Comparison of ENCODE assay signal across 8 cellular contexts in the genomic region with DNA sequence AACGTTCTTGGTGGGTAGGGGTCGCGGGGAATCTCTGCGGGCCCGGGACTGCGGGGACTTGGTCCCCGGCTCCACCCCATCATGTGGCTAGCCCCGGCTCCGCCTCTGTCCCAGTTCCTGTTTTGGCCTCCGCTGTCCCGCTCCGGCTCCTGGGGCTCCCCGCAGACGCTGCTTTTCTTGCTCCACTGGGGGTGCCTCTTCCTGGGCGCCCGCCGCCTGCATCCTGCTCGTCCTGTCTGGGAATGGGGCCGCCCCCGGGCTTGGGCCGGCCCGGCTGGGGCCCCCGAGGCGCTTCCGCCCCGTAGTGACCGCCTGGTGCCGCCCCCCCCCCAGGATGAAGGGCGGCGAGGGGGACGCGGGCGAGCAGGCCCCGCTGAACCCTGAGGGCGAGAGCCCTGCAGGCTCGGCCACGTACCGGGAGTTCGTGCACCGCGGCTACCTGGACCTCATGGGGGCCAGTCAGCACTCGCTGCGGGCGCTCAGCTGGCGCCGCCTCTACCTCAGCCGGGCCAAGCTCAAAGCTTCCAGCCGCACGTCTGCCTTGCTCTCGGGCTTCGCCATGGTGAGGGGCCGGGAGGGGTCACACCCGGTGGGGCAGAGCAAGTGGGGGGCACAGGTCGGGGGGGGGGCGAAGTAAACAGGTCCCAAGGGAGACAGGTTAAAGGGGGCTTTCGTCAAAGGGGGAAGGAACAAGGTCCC. TPM values are rescaled to one million over a fixed set of nuclear protein-coding genes. Genes with fewer than 3 reads are reported as not detected.
DNase-seq lines count a peak whose midpoint lies in the region; ATAC-seq and TF ChIP-seq lines count a peak whose summit lies in the region.

A gene (plus strand): TSS at position 113 of the 699 bp plus-strand sequence. CDS start 222 bp downstream, at position 335.

- peaks cover 27% of the 10 kb centered on the region for H3K4me1 ChIP-seq in CD4-positive, CD25-positive, alpha-beta regulatory T cell (ENCODE audit: control insufficient read depth, insufficient read depth, low read length, poor library complexity, severe bottlenecking)
- H3K4me1 ChIP-seq in RWPE2 (ENCODE audit: insufficient read depth, poor library complexity, severe bottlenecking): peaks cover 5% of the 10 kb centered on the region

- TF ChIP-seq CTCF in RWPE2 (IDR thresholded peaks at IDR 0.05; ENCODE audit: poor library complexity, severe bottlenecking): no peak

- ATAC-seq in CD4-positive, CD25-positive, alpha-beta regulatory T cell (ENCODE audit: low read depth in 2 of 2): peak; percentile 50 to 52
- ATAC-seq in GM19043 (IDR thresholded peaks at IDR 0.05; ENCODE audit: low read depth, unreplicated experiment) (peak; percentile 55), HG03196 (IDR thresholded peaks at IDR 0.05; ENCODE audit: unreplicated experiment) (peak; percentile 53), RWPE2 (ENCODE audit: low read depth) (peak; percentile 35), left ventricle myocardium superior (peak; percentile 78)

- H3K4me1 Mint-ChIP-seq in CD4-positive, CD25-positive, alpha-beta regulatory T cell: peaks cover 5 to 27% (median 16%) of the 10 kb centered on the region in 4 donors

- intact Hi-C loops in left ventricle myocardium superior (cut with micrococcal nuclease): no loop called here

- H3K4me3 ChIP-seq in CD4-positive, CD25-positive, alpha-beta regulatory T cell (ENCODE audit: low read depth, low read length): peak within 1 kb of the TSS; percentile 76
- H3K4me3 ChIP-seq in RWPE2 (ENCODE audit: severe bottlenecking): peak within 1 kb of the TSS; percentile 98

- H3K27me3 Mint-ChIP-seq in CD4-positive, CD25-positive, alpha-beta regulatory T cell: no peaks in the 10 kb centered on the region

- peak; percentile 24 to 66 (median 27) for DNase-seq in CD4-positive, CD25-positive, alpha-beta regulatory T cell
- DNase-seq in RWPE2 (ENCODE audit: low spot score) (no peak), anterior cingulate cortex (lab: John Stamatoyannopoulos, UW) (peak in 53 of 58 donors; percentile 19 to 80 (median 59)), left ventricle myocardium superior (peak; percentile 87), pons (ENCODE audit: low spot score) (peak; percentile 61), NCI-H2107 treated with DMSO at 0.1 percent for 48 hours (lab: John Stamatoyannopoulos, UW; ENCODE audit: unreplicated experiment) (no peak)

- peak within 1 kb of the TSS; percentile 91 to 97 (median 94) for H3K4me3 Mint-ChIP-seq in CD4-positive, CD25-positive, alpha-beta regulatory T cell

- peak within 1 kb of the TSS; percentile 63 for H3K27ac ChIP-seq in CD4-positive, CD25-positive, alpha-beta regulatory T cell (ENCODE audit: insufficient read depth, low read length, poor library complexity, severe bottlenecking)
- H3K27ac ChIP-seq in RWPE2 (ENCODE audit: poor library complexity, severe bottlenecking): peak within 1 kb of the TSS; percentile 90

- no peaks in the 10 kb centered on the region for H3K9me3 ChIP-seq in CD4-positive, CD25-positive, alpha-beta regulatory T cell (ENCODE audit: control insufficient read depth in 2 of 2, low read length in 2 of 2)
- no peaks in the 10 kb centered on the region for H3K9me3 ChIP-seq in RWPE2 (ENCODE audit: severe bottlenecking)

- H3K27ac Mint-ChIP-seq in CD4-positive, CD25-positive, alpha-beta regulatory T cell: peak within 1 kb of the TSS; percentile 92 to 94 (median 92)

- H3K36me3 Mint-ChIP-seq in CD4-positive, CD25-positive, alpha-beta regulatory T cell: peaks cover 5% of the 10 kb centered on the region

- peaks cover 3% of the 10 kb centered on the region for H3K36me3 ChIP-seq in CD4-positive, CD25-positive, alpha-beta regulatory T cell (ENCODE audit: control insufficient read depth, insufficient read depth, low read length)
- H3K36me3 ChIP-seq in RWPE2 (ENCODE audit: low read depth): peaks cover 12% of the 10 kb centered on the region

- H3K9me3 Mint-ChIP-seq in CD4-positive, CD25-positive, alpha-beta regulatory T cell: no peaks in the 10 kb centered on the region

- no peaks in the 10 kb centered on the region for H3K27me3 ChIP-seq in CD4-positive, CD25-positive, alpha-beta regulatory T cell (ENCODE audit: control insufficient read depth, insufficient read depth, low read length)
- no peaks in the 10 kb centered on the region for H3K27me3 ChIP-seq in RWPE2 (ENCODE audit: insufficient read depth, poor library complexity, severe bottlenecking)

RNA-seq across cellular contexts. Expression of the gene that starts here (rescaled TPM):
- 7.7 TPM for total RNA-seq in CD4-positive, CD25-positive, alpha-beta regulatory T cell
- polyA plus RNA-seq in CD4-positive, CD25-positive, alpha-beta regulatory T cell: 10 to 100 TPM; 30.7 to 34.7 (median 31.7) TPM
- total RNA-seq in left ventricle myocardium superior: 10.8 TPM

Comparison
In these comparisons a context has a peak if more than half of its experiments do, and no peak if none do; other contexts are left out.
1. DNase-seq: peak in CD4-positive, CD25-positive, alpha-beta regulatory T cell (3 of 3), anterior cingulate cortex (53 of 58), left ventricle myocardium superior (single experiment) and pons (single experiment); none in RWPE2 (single experiment) and NCI-H2107 treated with DMSO at 0.1 percent for 48 hours (single experiment).
2. Peak in every context shown above with its lines, with median percentiles within 50 percentile points of each other: ATAC-seq.